In the genomic region with DNA sequence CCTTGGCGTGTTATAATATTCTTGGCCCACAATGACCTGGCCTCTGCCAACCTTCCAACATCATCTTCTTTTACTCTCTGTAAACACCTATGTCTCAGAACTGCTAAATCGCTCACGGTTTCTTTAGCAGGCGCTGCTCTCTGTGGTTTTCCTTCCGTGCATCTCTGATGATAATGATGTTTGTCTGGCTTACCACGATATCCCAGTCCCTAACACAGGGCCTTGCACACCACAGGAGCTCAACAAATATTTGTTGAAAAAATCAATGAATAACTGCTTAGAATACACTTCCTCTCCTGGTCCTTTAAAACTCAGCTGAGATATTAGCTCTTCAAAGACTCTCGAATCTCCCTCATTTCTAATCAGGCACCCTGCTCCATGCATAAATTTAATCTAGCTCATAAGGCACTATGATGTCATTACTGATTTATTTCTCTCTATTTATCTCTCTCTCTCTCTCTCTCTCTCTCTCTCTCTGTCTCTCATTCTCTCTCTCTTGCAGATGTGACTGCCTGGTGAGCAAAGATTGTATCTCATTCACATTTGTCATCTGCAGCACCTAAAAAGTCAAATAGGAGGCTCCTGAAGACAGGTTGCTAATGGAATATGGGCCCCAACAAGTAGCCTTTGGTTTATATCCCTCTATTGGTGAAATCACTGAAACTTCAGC, we compare ENCODE assay signal across 12 cellular contexts.
"Had no signal": no experiment of that assay in that cellular context is flagged by ENCODE, and none has a peak within 500 bp of the region (broad histone marks: within the 10 kb centered on the region; RNA-seq: fewer than 3 reads in every experiment).

No MANE protein-coding gene starts in this region.

- H3K4me1 Mint-ChIP-seq: activated B cell treated with CpG ODN at 0.5 μM for 24 hours, naive B cell had no signal

- H3K27ac ChIP-seq: cardiac muscle cell, esophagus squamous epithelium, right atrium auricular region had no signal

- H3K4me3 ChIP-seq: cardiac muscle cell, esophagus squamous epithelium, lung, right atrium auricular region, smooth muscle cell had no signal

- DNase-seq: activated B cell treated with CpG ODN at 0.5 μM for 24 hours; activated CD4-positive, alpha-beta T cell treated with anti-CD3 and anti-CD28 coated beads, Interleukin-2, amount 10 ng/mL, durations not matched to agents 24 days and 14 days; activated naive CD4-positive, alpha-beta T cell treated with anti-CD3 and anti-CD28 coated beads for 36 hours; esophagus squamous epithelium; foreskin fibroblast; left cardiac atrium; naive B cell; posterior cingulate gyrus had no signal

- H3K9me3 Mint-ChIP-seq: activated B cell treated with CpG ODN at 0.5 μM for 24 hours; activated CD4-positive, alpha-beta T cell treated with anti-CD3 and anti-CD28 coated beads, Interleukin-2, amount 10 ng/mL, durations not matched to agents 24 days and 14 days; activated naive CD4-positive, alpha-beta T cell treated with anti-CD3 and anti-CD28 coated beads for 36 hours had no signal

- H3K36me3 Mint-ChIP-seq: naive B cell had no signal

- H3K27ac Mint-ChIP-seq: activated B cell treated with CpG ODN at 0.5 μM for 24 hours; activated CD4-positive, alpha-beta T cell treated with anti-CD3 and anti-CD28 coated beads, Interleukin-2, amount 10 ng/mL, durations not matched to agents 24 days and 14 days; activated naive CD4-positive, alpha-beta T cell treated with anti-CD3 and anti-CD28 coated beads for 36 hours; naive B cell had no signal

- H3K27me3 Mint-ChIP-seq: activated B cell treated with CpG ODN at 0.5 μM for 24 hours had no signal

- H3K27me3 ChIP-seq: cardiac muscle cell, esophagus squamous epithelium, right atrium auricular region had no signal

- H3K4me3 Mint-ChIP-seq: activated B cell treated with CpG ODN at 0.5 μM for 24 hours; activated CD4-positive, alpha-beta T cell treated with anti-CD3 and anti-CD28 coated beads, Interleukin-2, amount 10 ng/mL, durations not matched to agents 24 days and 14 days; activated naive CD4-positive, alpha-beta T cell treated with anti-CD3 and anti-CD28 coated beads for 36 hours; naive B cell had no signal
